ENCODE assay signal across 7 cellular contexts in genomic region chr5:50601576-50601975, GRCh38.
DNase-seq lines count a peak whose midpoint lies in the region; ATAC-seq and TF ChIP-seq lines count a peak whose summit lies in the region.
"Not testable (repeated sequence)": the region's sequence is repeated elsewhere in the genome, so short reads cannot be mapped to it uniquely, and the experiment has no call there.

No MANE protein-coding gene starts in this region.

- not testable (repeated sequence) for H3K4me3 ChIP-seq in Jurkat, Clone E6-1 (ENCODE audit: low read length); naive thymus-derived CD4-positive, alpha-beta T cell (ENCODE audit: low read length)

- H3K9me3 Mint-ChIP-seq in T-cell, result peaks cover 2 to 26% (median 11%) of the 10 kb centered on the region in 3 donors
- peaks cover 18% of the 10 kb centered on the region for H3K9me3 Mint-ChIP-seq in activated CD8-positive, alpha-beta T cell treated with anti-CD3 and anti-CD28 coated beads for 36 hours
- H3K9me3 Mint-ChIP-seq in naive thymus-derived CD4-positive, alpha-beta T cell, result peaks cover 0 to 54% (median 13%) of the 10 kb centered on the region in 11 donors

- peak overlapping the region in 1 of 3 donors; percentile 38 for H3K4me3 Mint-ChIP-seq in T-cell
- H3K4me3 Mint-ChIP-seq in activated CD8-positive, alpha-beta T cell treated with anti-CD3 and anti-CD28 coated beads for 36 hours, result not testable (repeated sequence)
- H3K4me3 Mint-ChIP-seq in naive thymus-derived CD4-positive, alpha-beta T cell, result peak overlapping the region in 3 of 10 donors; percentile 30 to 73 (median 57)

- H3K27ac Mint-ChIP-seq in T-cell, result peak overlapping the region in 1 of 2 donors; percentile 41
- H3K27ac Mint-ChIP-seq in activated CD8-positive, alpha-beta T cell treated with anti-CD3 and anti-CD28 coated beads for 36 hours, result not testable (repeated sequence)
- H3K27ac Mint-ChIP-seq in naive thymus-derived CD4-positive, alpha-beta T cell, result peak overlapping the region in 6 of 9 donors; percentile 16 to 70 (median 64)

- H3K4me1 ChIP-seq in naive thymus-derived CD4-positive, alpha-beta T cell (ENCODE audit: control insufficient read depth in 2 of 2, insufficient read depth in 2 of 2, low read length in 2 of 2), result not testable (repeated sequence)

- not testable (repeated sequence) for H3K27me3 Mint-ChIP-seq in T-cell; activated CD8-positive, alpha-beta T cell treated with anti-CD3 and anti-CD28 coated beads for 36 hours; naive thymus-derived CD4-positive, alpha-beta T cell

- POLR2A ChIA-PET in T-cell (lab: Charles Lee); activated CD8-positive, alpha-beta T cell treated with anti-CD3 and anti-CD28 coated beads for 36 hours (lab: Charles Lee); naive thymus-derived CD4-positive, alpha-beta T cell (lab: Charles Lee): not testable (repeated sequence)

- not testable (repeated sequence) for H3K36me3 ChIP-seq in naive thymus-derived CD4-positive, alpha-beta T cell (ENCODE audit: control insufficient read depth in 2 of 3, insufficient read depth in 3 of 3, low read length in 3 of 3)

- not testable (repeated sequence) for TF ChIP-seq CTCF in activated CD8-positive, alpha-beta T cell treated with anti-CD3 and anti-CD28 coated beads for 36 hours (IDR thresholded peaks at IDR 0.05)

- H3K27ac ChIP-seq in naive thymus-derived CD4-positive, alpha-beta T cell (ENCODE audit: low read depth, low read length), result not testable (repeated sequence)

- DNase-seq in DMS53 (lab: John Stamatoyannopoulos, UW) (peak; percentile 86), NCI-H748 (lab: John Stamatoyannopoulos, UW; ENCODE audit: unreplicated experiment) (peak; percentile 29), T-cell (peak in 30 of 34 experiments; percentile 4 to 82 (median 49))
- DNase-seq in Jurkat, Clone E6-1 (ENCODE audit: low read depth, low spot score), result peak; percentile 20
- peak; percentile 39 for DNase-seq in activated CD8-positive, alpha-beta T cell treated with anti-CD3 and anti-CD28 coated beads for 36 hours
- DNase-seq in activated naive CD4-positive, alpha-beta T cell treated with anti-CD3 and anti-CD28 coated beads, Interleukin-2, amount 50 U/mL, for 16 hours, result peak; percentile 9
- DNase-seq in naive thymus-derived CD4-positive, alpha-beta T cell, result peak in 6 of 9 donors; percentile 35 to 71 (median 47)

- CTCF ChIA-PET in T-cell (lab: Charles Lee); activated CD8-positive, alpha-beta T cell treated with anti-CD3 and anti-CD28 coated beads for 36 hours (lab: Charles Lee); naive thymus-derived CD4-positive, alpha-beta T cell (lab: Charles Lee): not testable (repeated sequence)

- not testable (repeated sequence) for H3K9me3 ChIP-seq in naive thymus-derived CD4-positive, alpha-beta T cell (ENCODE audit: control insufficient read depth in 2 of 3, low read length in 3 of 3)

- H3K4me1 Mint-ChIP-seq in T-cell, result peaks cover 22 to 41% (median 41%) of the 10 kb centered on the region in 3 donors
- H3K4me1 Mint-ChIP-seq in activated CD8-positive, alpha-beta T cell treated with anti-CD3 and anti-CD28 coated beads for 36 hours (ENCODE audit: low read depth), result peaks cover 14% of the 10 kb centered on the region
- H3K4me1 Mint-ChIP-seq in naive thymus-derived CD4-positive, alpha-beta T cell, result peaks cover 5 to 37% (median 21%) of the 10 kb centered on the region in 7 donors

- not testable (repeated sequence) for H3K27me3 ChIP-seq in naive thymus-derived CD4-positive, alpha-beta T cell (ENCODE audit: control insufficient read depth in 2 of 2, insufficient read depth in 2 of 2, low read length in 2 of 2)

- peaks cover 21% of the 10 kb centered on the region for H3K36me3 Mint-ChIP-seq in T-cell
- H3K36me3 Mint-ChIP-seq in activated CD8-positive, alpha-beta T cell treated with anti-CD3 and anti-CD28 coated beads for 36 hours (ENCODE audit: low read depth), result peaks cover 14% of the 10 kb centered on the region
- H3K36me3 Mint-ChIP-seq in naive thymus-derived CD4-positive, alpha-beta T cell, result peaks cover 0 to 57% (median 6%) of the 10 kb centered on the region in 5 donors

- intact Hi-C loops in activated CD8-positive, alpha-beta T cell treated with anti-CD3 and anti-CD28 coated beads for 36 hours (cut with micrococcal nuclease); naive thymus-derived CD4-positive, alpha-beta T cell (cut with micrococcal nuclease): not testable (repeated sequence)

- ATAC-seq in T-cell (replicated peaks in 1 of 4), result peak; percentile 54 to 75 (median 61)
- ATAC-seq in activated CD8-positive, alpha-beta T cell treated with anti-CD3 and anti-CD28 coated beads for 36 hours; naive thymus-derived CD4-positive, alpha-beta T cell: not testable (repeated sequence)

Comparison
In these comparisons a context has a peak if more than half of its experiments do, and no peak if none do; other contexts are left out.
1. DNase-seq: peak in every context shown above with its lines; median percentile 86 in DMS53; 49 in T-cell; 47 in naive thymus-derived CD4-positive, alpha-beta T cell; 39 in activated CD8-positive, alpha-beta T cell treated with anti-CD3 and anti-CD28 coated beads for 36 hours; 29 in NCI-H748; 20 in Jurkat, Clone E6-1; 9 in activated naive CD4-positive, alpha-beta T cell treated with anti-CD3 and anti-CD28 coated beads, Interleukin-2, amount 50 U/mL, for 16 hours.